Comparison of ENCODE assay signal across 20 cellular contexts in genomic region chr7:111362660-111363059, GRCh38.
DNase-seq lines count a peak whose midpoint lies in the region; ATAC-seq and TF ChIP-seq lines count a peak whose summit lies in the region.
"Had no signal": no experiment of that assay in that cellular context is flagged by ENCODE, and none has a peak within 500 bp of the region (broad histone marks: within the 10 kb centered on the region; RNA-seq: fewer than 3 reads in every experiment).

No MANE protein-coding gene starts in this region.

- H3K4ac ChIP-seq in IMR-90 (ENCODE audit: low read depth, low read length) = peak overlapping the region; percentile 56; the same call in 1 of the 2 replicates

- H3K9me3 Mint-ChIP-seq in mesothelial cell of epicardium = no peaks in the 10 kb centered on the region
- H3K9me3 Mint-ChIP-seq: naive B cell; T-helper 1 cell treated with Interleukin-12 subunit alpha and Interleukin-12 subunit beta and Interleukin-4 antibody, amounts not matched to agents 30 μg/mL and 1 μg/mL, for 36 hours had no signal

- no peak for TF ChIP-seq POLR2A in IMR-90 (IDR thresholded peaks at IDR 0.05; ENCODE audit: low read depth, low read length)

- H3K27me3 ChIP-seq in IMR-90 (ENCODE audit: control insufficient read depth, insufficient read depth, low read length) = no peaks in the 10 kb centered on the region
- H3K27me3 ChIP-seq: adrenal gland, right atrium auricular region had no signal

- peak overlapping the region; percentile 89 for H3K4me2 ChIP-seq in IMR-90 (ENCODE audit: low read depth, low read length)

- no TSS peak for BruUV-seq in IMR-90 (replicated peaks; lab: Mats Ljungman, UMichigan)

- peak overlapping the region in 1 of 2 experiments; percentile 12; a peak in 1 of 4 replicates for H4K8ac ChIP-seq in IMR-90 (ENCODE audit: low read depth in 2 of 2, low read length in 2 of 2)

- TF ChIP-seq RAD21 in IMR-90 (IDR thresholded peaks at IDR 0.05; ENCODE audit: low read length) = no peak

- DNase-seq in AG10803 (ENCODE audit: low read depth) = peak; percentile 51
- peak; percentile 78 for DNase-seq in IMR-90
- DNase-seq in cardiac fibroblast (ENCODE audit: low read depth in 2 of 2) = peak; percentile 30 to 54
- DNase-seq in mesothelial cell of epicardium (ENCODE audit: low spot score in 2 of 2, unreplicated experiment in 2 of 2) = no peak
- DNase-seq in SIG-M5 (lab: John Stamatoyannopoulos, UW) = no peak
- no peak for DNase-seq in NCI-H1092 (lab: John Stamatoyannopoulos, UW)
- DNase-seq in activated effector memory CD4-positive, alpha-beta T cell treated with Interleukin-2 at 50 U/mL for 16 hours = no peak
- DNase-seq: activated CD4-positive, alpha-beta T cell treated with anti-CD3 and anti-CD28 coated beads for 36 hours; activated T-cell treated with anti-CD3 and anti-CD28 coated beads, Interleukin-2, amount 50 U/mL, for 1 hour; adrenal gland; CD4-positive, CD25-positive, alpha-beta regulatory T cell; GF-D8; kidney; MM.1S; naive B cell; NCI-H226; stimulated activated CD4-positive, alpha-beta T cell treated with anti-CD3 and anti-CD28 coated beads, Interleukin-4, amount 100 ng/mL, for 1 hour had no signal

- H4K91ac ChIP-seq in IMR-90 (ENCODE audit: insufficient read depth, low read depth, low read length) = no peak overlapping the region; the same call in 1 of the 2 replicates

- H3K9ac ChIP-seq in IMR-90 (ENCODE audit: low read depth, low read length) = no peak overlapping the region; the same call in 1 of the 2 replicates

- ATAC-seq in IMR-90 (ENCODE audit: low read depth) (peak; percentile 82), GM21576 (IDR thresholded peaks at IDR 0.05; ENCODE audit: unreplicated experiment) (no peak)
- ATAC-seq: activated CD4-positive, alpha-beta T cell treated with anti-CD3 and anti-CD28 coated beads for 36 hours had no signal

- H3K23ac ChIP-seq in IMR-90 (ENCODE audit: low read depth, low read length) = peak overlapping the region; percentile 25; the same call in 1 of the 2 replicates

- intact Hi-C loops in IMR-90 (cut with micrococcal nuclease) = loop anchor here (5.0 kb wide), 1 partner anchor 85 kb away; no protein-coding TSS in a partner anchor

- H3K4me3 ChIP-seq in AG10803 (ENCODE audit: low read length) (no peak overlapping the region), IMR-90 (ENCODE audit: insufficient read depth, low read depth, low read length) (no peak overlapping the region), cardiac fibroblast (replicated peaks in 1 of 2; ENCODE audit: low read depth in 2 of 2, low read length in 2 of 2) (no peak overlapping the region)
- H3K4me3 ChIP-seq: adrenal gland, right atrium auricular region had no signal

- H4K5ac ChIP-seq in IMR-90 (ENCODE audit: low read depth, low read length) = peak overlapping the region; percentile 87; the same call in 1 of the 2 replicates

- in situ Hi-C loops in IMR-90 (cut with MboI; ENCODE audit: low sequenced_read_pairs) = no loop called here

- H3K56ac ChIP-seq in IMR-90 (ENCODE audit: extremely low read depth, insufficient read depth, low read length) = peak overlapping the region; percentile 2; the same call in 1 of the 2 replicates

- 0 out of 3 replicates have a peak overlapping the region, but pooled peaks have one; percentile 6 for H2BK15ac ChIP-seq in IMR-90 (ENCODE audit: low read depth, low read length)

- no peaks in the 10 kb centered on the region for H3K36me3 ChIP-seq in IMR-90 (ENCODE audit: control insufficient read depth, insufficient read depth, low read length)
- H3K36me3 ChIP-seq: adrenal gland, right atrium auricular region had no signal

- H3K4me1 ChIP-seq in IMR-90 (ENCODE audit: control insufficient read depth, insufficient read depth, low read length) = peaks cover 3% of the 10 kb centered on the region; the same call in 1 of the 2 replicates
- H3K4me1 ChIP-seq: adrenal gland had no signal

- H2AK5ac ChIP-seq in IMR-90 (ENCODE audit: low read depth, low read length) = no peak overlapping the region

- no peaks in the 10 kb centered on the region for H3K9me1 ChIP-seq in IMR-90 (ENCODE audit: insufficient read depth, low read length)

- H3K9me3 ChIP-seq in IMR-90 (ENCODE audit: control insufficient read depth, insufficient read depth, low read length) = no peaks in the 10 kb centered on the region
- H3K9me3 ChIP-seq: adrenal gland, right atrium auricular region had no signal

- no peak overlapping the region for H2AK9ac ChIP-seq in IMR-90 (replicated peaks; ENCODE audit: low read depth, low read length, poor library complexity)

- CTCF ChIA-PET in IMR-90 (lab: Yijun Ruan, JAX) = no interaction called here

- H3K79me1 ChIP-seq in IMR-90 (ENCODE audit: low read depth in 1 of 2, low read length in 2 of 2) = no peaks in the 10 kb centered on the region; a peak in 1 of 4 replicates

- WGBS in IMR-90 (ENCODE audit: extremely low coverage in 2 of 2, insufficient read length in 1 of 2), 2 experiments = no CpG with 5 or more reads among the region's 2 CpGs

- H2BK20ac ChIP-seq in IMR-90 (ENCODE audit: low read depth, low read length) = peak overlapping the region; percentile 85

- TF ChIP-seq CTCF in AG10803 (conservative IDR thresholded peaks at IDR 0.05; ENCODE audit: low read length) (no peak), IMR-90 (conservative IDR thresholded peaks at IDR 0.05; ENCODE audit: low read depth, low read length) (no peak), cardiac fibroblast (IDR thresholded peaks at IDR 0.05; ENCODE audit: low read depth, low read length) (no peak), mesothelial cell of epicardium (IDR thresholded peaks at IDR 0.05; ENCODE audit: unreplicated experiment) (no peak)

- no peak overlapping the region; the same call in 1 of the 2 replicates for H3K14ac ChIP-seq in IMR-90 (replicated peaks; ENCODE audit: low read depth, low read length)

- H3K36me3 Mint-ChIP-seq in mesothelial cell of epicardium = no peaks in the 10 kb centered on the region
- H3K36me3 Mint-ChIP-seq: CD4-positive, CD25-positive, alpha-beta regulatory T cell; naive B cell had no signal

- peak overlapping the region; percentile 52; the same call in 1 of the 2 replicates for H3K27ac ChIP-seq in IMR-90 (ENCODE audit: insufficient read depth, low read length)
- H3K27ac ChIP-seq: adrenal gland, right atrium auricular region had no signal

- H4K20me1 ChIP-seq in IMR-90 (ENCODE audit: insufficient read depth, low read length) = no peaks in the 10 kb centered on the region

- H3K18ac ChIP-seq in IMR-90 (ENCODE audit: low read depth, low read length) = peak overlapping the region; percentile 59

- H3K4me1 Mint-ChIP-seq in mesothelial cell of epicardium = peaks cover 7% of the 10 kb centered on the region

- H3K27ac Mint-ChIP-seq in mesothelial cell of epicardium = peak overlapping the region; percentile 6
- H3K27ac Mint-ChIP-seq: activated CD4-positive, alpha-beta T cell treated with anti-CD3 and anti-CD28 coated beads for 36 hours; CD4-positive, CD25-positive, alpha-beta regulatory T cell; T-helper 1 cell treated with Interleukin-12 subunit alpha and Interleukin-12 subunit beta and Interleukin-4 antibody, amounts not matched to agents 30 μg/mL and 1 μg/mL, for 36 hours had no signal

- H3K4me3 Mint-ChIP-seq in mesothelial cell of epicardium = no peak overlapping the region
- H3K4me3 Mint-ChIP-seq: activated CD4-positive, alpha-beta T cell treated with anti-CD3 and anti-CD28 coated beads for 36 hours; naive B cell; T-helper 1 cell treated with Interleukin-12 subunit alpha and Interleukin-12 subunit beta and Interleukin-4 antibody, amounts not matched to agents 30 μg/mL and 1 μg/mL, for 36 hours had no signal

- no peaks in the 10 kb centered on the region for H3K27me3 Mint-ChIP-seq in mesothelial cell of epicardium (ENCODE audit: low read depth)
- H3K27me3 Mint-ChIP-seq: activated CD4-positive, alpha-beta T cell treated with anti-CD3 and anti-CD28 coated beads for 36 hours; CD4-positive, CD25-positive, alpha-beta regulatory T cell; naive B cell had no signal

- no peak overlapping the region for H2AFZ ChIP-seq in IMR-90 (replicated peaks; ENCODE audit: low read length, poor library complexity)

- peak overlapping the region; percentile 78 for H2BK5ac ChIP-seq in IMR-90 (ENCODE audit: low read depth, low read length, poor library complexity, severe bottlenecking)

- POLR2A ChIA-PET in IMR-90 (lab: Charles Lee; ENCODE audit: unreplicated experiment) = no interaction called here

- dilution Hi-C loops in IMR-90 (cut with HindIII; ENCODE audit: low sequenced_read_pairs, unreplicated experiment) = no loop called here

- H2BK120ac ChIP-seq in IMR-90 (ENCODE audit: low read depth, low read length) = peak overlapping the region; percentile 84

TF ChIP-seq in IMR-90, 13 proteins besides CTCF, POLR2A, EP300 and RAD21:
- TF ChIP-seq CEBPB (IDR thresholded peaks at IDR 0.05; ENCODE audit: low read depth, low read length) = 0 out of 2 replicates have a peak, but pooled peaks have one; percentile 6
- TF ChIP-seq RFX5 (IDR thresholded peaks at IDR 0.05; ENCODE audit: low read depth, low read length) = no peak

Comparison
In these comparisons a context has a peak if more than half of its experiments do, and no peak if none do; other contexts are left out.
1. DNase-seq: peak in AG10803 (single experiment), IMR-90 (single experiment) and cardiac fibroblast (2 of 2); none in mesothelial cell of epicardium (0 of 2), SIG-M5 (single experiment), NCI-H1092 (single experiment) and activated effector memory CD4-positive, alpha-beta T cell treated with Interleukin-2 at 50 U/mL for 16 hours (single experiment).